ENCODE assay signal across 1 cellular context in the genomic region with DNA sequence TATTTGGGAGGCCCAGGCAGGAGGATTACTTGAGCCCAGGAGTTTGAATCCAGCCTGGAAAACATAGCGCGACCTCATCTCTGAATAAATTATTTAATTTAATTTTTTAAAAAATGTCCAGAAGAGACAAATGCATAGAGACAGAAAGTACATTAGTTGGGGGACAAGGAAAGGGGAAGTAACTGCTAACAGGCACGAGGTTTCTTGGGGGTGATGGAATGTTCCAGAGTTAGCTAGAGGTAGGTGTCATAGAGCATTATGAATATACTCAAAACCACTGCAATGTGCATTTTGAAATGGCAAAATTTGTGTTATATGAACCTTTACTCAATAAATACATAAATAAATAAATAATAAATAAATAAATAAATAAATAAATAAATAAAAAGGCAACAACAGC.
TF ChIP-seq lines count a peak whose summit lies in the region.

No MANE protein-coding gene starts in this region.

TF ChIP-seq in K562, 482 proteins besides CTCF, POLR2A, EP300 and RAD21:
- no peak for TF ChIP-seq RCOR1 (IDR thresholded peaks at IDR 0.05; ENCODE audit: borderline replicate concordance in 1 of 2, low read depth in 2 of 2, low read length in 2 of 2)
- TF ChIP-seq, protein P1, sequence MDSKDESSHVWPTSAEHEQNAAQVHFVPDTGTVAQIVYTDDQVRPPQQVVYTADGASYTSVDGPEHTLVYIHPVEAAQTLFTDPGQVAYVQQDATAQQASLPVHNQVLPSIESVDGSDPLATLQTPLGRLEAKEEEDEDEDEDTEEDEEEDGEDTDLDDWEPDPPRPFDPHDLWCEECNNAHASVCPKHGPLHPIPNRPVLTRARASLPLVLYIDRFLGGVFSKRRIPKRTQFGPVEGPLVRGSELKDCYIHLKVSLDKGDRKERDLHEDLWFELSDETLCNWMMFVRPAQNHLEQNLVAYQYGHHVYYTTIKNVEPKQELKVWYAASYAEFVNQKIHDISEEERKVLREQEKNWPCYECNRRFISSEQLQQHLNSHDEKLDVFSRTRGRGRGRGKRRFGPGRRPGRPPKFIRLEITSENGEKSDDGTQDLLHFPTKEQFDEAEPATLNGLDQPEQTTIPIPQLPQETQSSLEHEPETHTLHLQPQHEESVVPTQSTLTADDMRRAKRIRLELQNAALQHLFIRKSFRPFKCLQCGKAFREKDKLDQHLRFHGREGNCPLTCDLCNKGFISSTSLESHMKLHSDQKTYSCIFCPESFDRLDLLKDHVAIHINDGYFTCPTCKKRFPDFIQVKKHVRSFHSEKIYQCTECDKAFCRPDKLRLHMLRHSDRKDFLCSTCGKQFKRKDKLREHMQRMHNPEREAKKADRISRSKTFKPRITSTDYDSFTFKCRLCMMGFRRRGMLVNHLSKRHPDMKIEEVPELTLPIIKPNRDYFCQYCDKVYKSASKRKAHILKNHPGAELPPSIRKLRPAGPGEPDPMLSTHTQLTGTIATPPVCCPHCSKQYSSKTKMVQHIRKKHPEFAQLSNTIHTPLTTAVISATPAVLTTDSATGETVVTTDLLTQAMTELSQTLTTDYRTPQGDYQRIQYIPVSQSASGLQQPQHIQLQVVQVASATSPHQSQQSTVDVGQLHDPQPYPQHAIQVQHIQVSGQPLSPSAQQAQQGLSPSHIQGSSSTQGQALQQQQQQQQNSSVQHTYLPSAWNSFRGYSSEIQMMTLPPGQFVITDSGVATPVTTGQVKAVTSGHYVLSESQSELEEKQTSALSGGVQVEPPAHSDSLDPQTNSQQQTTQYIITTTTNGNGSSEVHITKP (IDR thresholded peaks at IDR 0.05; ENCODE audit: partially characterized antibody) = no peak
- TF ChIP-seq ZNF766 (CRISPR knock-in tag; conservative IDR thresholded peaks at IDR 0.05) = peak; percentile 88
- no peak for TF ChIP-seq NR1H2 (CRISPR knock-in tag; IDR thresholded peaks at IDR 0.05)
- no peak for TF ChIP-seq ZNF24 (IDR thresholded peaks at IDR 0.05)
